In genomic region chr9:98150726-98151125, GRCh38 we compare ENCODE assay signal across 14 cellular contexts. TPM values are rescaled to one million over a fixed set of nuclear protein-coding genes. Genes with fewer than 3 reads are reported as not detected.
DNase-seq lines count a peak whose midpoint lies in the region; ATAC-seq and TF ChIP-seq lines count a peak whose summit lies in the region.
"Had no signal": no experiment of that assay in that cellular context is flagged by ENCODE, and none has a peak within 500 bp of the region (broad histone marks: within the 10 kb centered on the region; RNA-seq: fewer than 3 reads in every experiment).

No MANE protein-coding gene starts in this region.

- H3K4me3 ChIP-seq in CD8-positive, alpha-beta T cell (ENCODE audit: low read depth, low read length): no peak overlapping the region

- TF ChIP-seq CTCF in CD8-positive, alpha-beta T cell (IDR thresholded peaks at IDR 0.05): no peak

- CTCF ChIA-PET in CD8-positive, alpha-beta T cell (lab: Charles Lee): no interaction called here

- H3K4me1 Mint-ChIP-seq in CD8-positive, alpha-beta T cell (ENCODE audit: low read depth): peaks cover 3% of the 10 kb centered on the region
- peaks cover 2 to 7% (median 6%) of the 10 kb centered on the region in 4 donors for H3K4me1 Mint-ChIP-seq in naive thymus-derived CD8-positive, alpha-beta T cell

- intact Hi-C loops in CD8-positive, alpha-beta T cell (cut with DNase I, micrococcal nuclease): no loop called here

- no peak overlapping the region for H3K27ac ChIP-seq in CD8-positive, alpha-beta T cell (ENCODE audit: low read depth, low read length)

- no peak overlapping the region for H3K4me3 Mint-ChIP-seq in CD8-positive, alpha-beta T cell
- H3K4me3 Mint-ChIP-seq in naive thymus-derived CD8-positive, alpha-beta T cell: no peak overlapping the region

- H3K27me3 ChIP-seq in CD8-positive, alpha-beta T cell (ENCODE audit: insufficient read depth, low read length): no peaks in the 10 kb centered on the region

- DNase-seq in CD1c-positive myeloid dendritic cell (ENCODE audit: extremely low spot score) (peak; percentile 37), NCI-H69 (lab: John Stamatoyannopoulos, UW) (peak; percentile 30), mesenteric fat pad (ENCODE audit: low spot score) (no peak)
- DNase-seq in CD8-positive, alpha-beta T cell: no peak
- DNase-seq in naive thymus-derived CD8-positive, alpha-beta T cell: no peak
- DNase-seq: DMS79, GOT3, NCI-H1105 treated with DMSO at 0.1 percent for 48 hours, NCI-H187, NCI-H446, NCI-H774, SHP77 treated with DMSO at 0.1 percent for 48 hours had no signal

- H3K4me1 ChIP-seq in CD8-positive, alpha-beta T cell (ENCODE audit: insufficient read depth, low read length): no peaks in the 10 kb centered on the region

- peak overlapping the region; percentile 29 for H3K27ac Mint-ChIP-seq in CD8-positive, alpha-beta T cell
- H3K27ac Mint-ChIP-seq in naive thymus-derived CD8-positive, alpha-beta T cell: peak overlapping the region in 6 of 10 donors; percentile 8 to 92 (median 58)

- peaks cover 5% of the 10 kb centered on the region for H3K36me3 ChIP-seq in CD8-positive, alpha-beta T cell (ENCODE audit: insufficient read depth, low read length)

- H3K36me3 Mint-ChIP-seq in CD8-positive, alpha-beta T cell: peaks cover 48% of the 10 kb centered on the region
- H3K36me3 Mint-ChIP-seq in naive thymus-derived CD8-positive, alpha-beta T cell: peaks cover 0 to 69% (median 12%) of the 10 kb centered on the region in 3 donors

- no peaks in the 10 kb centered on the region for H3K9me3 ChIP-seq in CD8-positive, alpha-beta T cell (ENCODE audit: low read length)

- no peak for ATAC-seq in CD8-positive, alpha-beta T cell
- no peak for ATAC-seq in naive thymus-derived CD8-positive, alpha-beta T cell
- ATAC-seq in GM18520 (IDR thresholded peaks at IDR 0.05; ENCODE audit: unreplicated experiment) (no peak), GM19452 (IDR thresholded peaks at IDR 0.05; ENCODE audit: unreplicated experiment) (no peak)

- no peaks in the 10 kb centered on the region for H3K9me3 Mint-ChIP-seq in CD8-positive, alpha-beta T cell
- H3K9me3 Mint-ChIP-seq in naive thymus-derived CD8-positive, alpha-beta T cell: no peaks in the 10 kb centered on the region

- no peaks in the 10 kb centered on the region for H3K27me3 Mint-ChIP-seq in CD8-positive, alpha-beta T cell (ENCODE audit: low read depth)
- no peaks in the 10 kb centered on the region for H3K27me3 Mint-ChIP-seq in naive thymus-derived CD8-positive, alpha-beta T cell

- POLR2A ChIA-PET in CD8-positive, alpha-beta T cell (lab: Charles Lee): no interaction called here
- POLR2A ChIA-PET in naive thymus-derived CD8-positive, alpha-beta T cell (lab: Charles Lee): no interaction called here

RNA-seq across cellular contexts. Expression of gene TRIM14, which starts 31.7 kb away (rescaled TPM):
- total RNA-seq in CD8-positive, alpha-beta T cell: 10 to 100 TPM; 22.6 to 23.5 TPM
- 10 to 100 TPM; 76.9 to 78.1 TPM for total RNA-seq in naive thymus-derived CD8-positive, alpha-beta T cell
- 10 to 100 TPM; 48.7 to 84.0 (median 68.4) TPM for polyA plus RNA-seq in naive thymus-derived CD8-positive, alpha-beta T cell
- total RNA-seq in mesenteric fat pad: 13.8 TPM

RNA-seq across cellular contexts. Expression of gene CORO2A, which starts 41.7 kb away (rescaled TPM):
- 1 to 10 TPM; 6.4 to 6.7 TPM for total RNA-seq in CD8-positive, alpha-beta T cell
- total RNA-seq in naive thymus-derived CD8-positive, alpha-beta T cell: 10 to 100 TPM in 1 of 2 experiments, 1 to 10 TPM in 1; 10.0 to 10.8 TPM
- polyA plus RNA-seq in naive thymus-derived CD8-positive, alpha-beta T cell: 10 to 100 TPM in 1 of 3 donors, 1 to 10 TPM in 2; 5.2 to 11.7 (median 9.5) TPM
- total RNA-seq in mesenteric fat pad: 2.5 TPM

Comparison
In these comparisons a context has a peak if more than half of its experiments do, and no peak if none do; other contexts are left out.
1. DNase-seq: peak in CD1c-positive myeloid dendritic cell (single experiment) and NCI-H69 (single experiment); none in CD8-positive, alpha-beta T cell (0 of 7), naive thymus-derived CD8-positive, alpha-beta T cell (0 of 10) and mesenteric fat pad (single experiment).